Comparison of ENCODE assay signal across 16 cellular contexts in genomic region chr1:38062361-38063288, GRCh38. TPM values are rescaled to one million over a fixed set of nuclear protein-coding genes. Genes with fewer than 3 reads are reported as not detected.
DNase-seq lines count a peak whose midpoint lies in the region; ATAC-seq and TF ChIP-seq lines count a peak whose summit lies in the region.
"Had no signal": no experiment of that assay in that cellular context is flagged by ENCODE, and none has a peak within 500 bp of the region (broad histone marks: within the 10 kb centered on the region; RNA-seq: fewer than 3 reads in every experiment).

No MANE protein-coding gene starts in this region.

- TF ChIP-seq POLR2A in heart left ventricle (IDR thresholded peaks at IDR 0.05), result no peak

- H3K4me3 Mint-ChIP-seq in activated B cell treated with CpG ODN at 0.5 μM for 24 hours, result peak overlapping the region; percentile 61
- H3K4me3 Mint-ChIP-seq: neural crest cell had no signal

- no peaks in the 10 kb centered on the region for H3K36me3 ChIP-seq in heart left ventricle
- H3K36me3 ChIP-seq: suprapubic skin had no signal

- 80 to 83% (median 81%) methylated on average over 6 of the region's 6 CpGs for WGBS in heart left ventricle, 4 donors

- peaks cover 30% of the 10 kb centered on the region for H3K4me1 Mint-ChIP-seq in activated B cell treated with CpG ODN at 0.5 μM for 24 hours

- POLR2A ChIA-PET in activated B cell treated with CpG ODN at 0.5 μM for 24 hours (lab: Charles Lee), result interaction anchor here (0.5 to 2.0 kb wide), 13 partner anchors 10 to 516 kb away, joined by 3 to 19 read pairs (median 7); partner anchors contain the start of genes POU3F1 and UTP11

- H3K9me3 Mint-ChIP-seq in activated B cell treated with CpG ODN at 0.5 μM for 24 hours, result no peaks in the 10 kb centered on the region
- H3K9me3 Mint-ChIP-seq: neural crest cell had no signal

- peaks cover 0 to 6% (median 0%) of the 10 kb centered on the region in 9 donors for H3K27me3 ChIP-seq in heart left ventricle
- H3K27me3 ChIP-seq: suprapubic skin had no signal

- no peak overlapping the region for H3K4me3 ChIP-seq in heart left ventricle
- H3K4me3 ChIP-seq: suprapubic skin had no signal

- ATAC-seq in activated B cell treated with CpG ODN at 0.5 μM for 24 hours (ENCODE audit: low read depth), result no peak
- ATAC-seq in GM19452 (IDR thresholded peaks at IDR 0.05; ENCODE audit: unreplicated experiment), result no peak
- no peak for ATAC-seq in heart left ventricle
- no peak for ATAC-seq in GM21529 (IDR thresholded peaks at IDR 0.05; ENCODE audit: unreplicated experiment)
- ATAC-seq in GM18870 (IDR thresholded peaks at IDR 0.05; ENCODE audit: unreplicated experiment), result no peak
- ATAC-seq: right cardiac atrium had no signal

- CTCF ChIA-PET in activated B cell treated with CpG ODN at 0.5 μM for 24 hours (lab: Charles Lee), result interaction anchor here (0.9 to 1.9 kb wide), 3 partner anchors 10 to 26 kb away, joined by 3 to 17 read pairs (median 4); partner anchors contain the start of gene POU3F1

- intact Hi-C loops in activated B cell treated with CpG ODN at 0.5 μM for 24 hours (cut with micrococcal nuclease), result loop anchor here (1.0 to 5.0 kb wide), 2 partner anchors 9 to 90 kb away; no protein-coding TSS in a partner anchor
- intact Hi-C loops in heart left ventricle (cut with DNase I), result no loop called here

- TF ChIP-seq CTCF in activated B cell treated with CpG ODN at 0.5 μM for 24 hours (IDR thresholded peaks at IDR 0.05) (no peak), heart left ventricle (IDR thresholded peaks at IDR 0.05) (no peak)

- no peaks in the 10 kb centered on the region for H3K36me3 Mint-ChIP-seq in activated B cell treated with CpG ODN at 0.5 μM for 24 hours (ENCODE audit: low read depth)

- H3K4me1 ChIP-seq in heart left ventricle, result no peaks in the 10 kb centered on the region

- H3K27ac ChIP-seq in heart left ventricle, result no peak overlapping the region
- H3K27ac ChIP-seq: suprapubic skin had no signal

- peak overlapping the region; percentile 88 for H3K27ac Mint-ChIP-seq in activated B cell treated with CpG ODN at 0.5 μM for 24 hours

- no peaks in the 10 kb centered on the region for H3K9me3 ChIP-seq in heart left ventricle
- H3K9me3 ChIP-seq: suprapubic skin had no signal

- H3K27me3 Mint-ChIP-seq in activated B cell treated with CpG ODN at 0.5 μM for 24 hours, result no peaks in the 10 kb centered on the region

- DNase-seq in COR-L47 (lab: John Stamatoyannopoulos, UW) (peak; percentile 94), NCI-H1417 (lab: John Stamatoyannopoulos, UW) (peak; percentile 83 to 96 (median 87)), NCI-H2227 treated with DMSO at 0.1 percent for 48 hours (lab: John Stamatoyannopoulos, UW) (peak; percentile 68), activated B cell treated with CpG ODN at 0.5 μM for 24 hours (no peak), heart left ventricle (no peak)
- DNase-seq: activated naive CD4-positive, alpha-beta T cell; cortex of kidney; DMS53; islet precursor cell; mesenchymal stem cell; right cardiac atrium had no signal

RNA-seq across cellular contexts. Expression of gene POU3F1, which starts 16.0 kb away (rescaled TPM):
- total RNA-seq in activated B cell treated with CpG ODN at 0.5 μM for 24 hours (6.1 and 6.2 TPM in 2 replicates), heart left ventricle (under 1 TPM in 2 of 9 donors, not detected in 7; 0.17 to 0.18 TPM)
- polyA plus RNA-seq in heart left ventricle, result not detected

RNA-seq across cellular contexts. Expression of gene UTP11, which starts 50.1 kb away (rescaled TPM):
- 26.1 and 28.6 TPM in 2 replicates for total RNA-seq in activated B cell treated with CpG ODN at 0.5 μM for 24 hours
- 10 to 100 TPM; 30.7 to 43.7 (median 36.5) TPM for total RNA-seq in heart left ventricle
- polyA plus RNA-seq in heart left ventricle, result 10 to 100 TPM; 36.2 to 51.6 TPM

RNA-seq across cellular contexts. Expression of gene FHL3, which starts 57.3 kb away (rescaled TPM):
- 1.4 and 1.6 TPM in 2 replicates for total RNA-seq in activated B cell treated with CpG ODN at 0.5 μM for 24 hours
- total RNA-seq in heart left ventricle, result 10 to 100 TPM in 6 of 9 donors, 1 to 10 TPM in 3; 4.6 to 27.0 (median 11.3) TPM
- 10 to 100 TPM; 13.7 to 15.4 TPM for polyA plus RNA-seq in heart left ventricle

Comparison
In these comparisons a context has a peak if more than half of its experiments do, and no peak if none do; other contexts are left out.
1. DNase-seq: peak in COR-L47 (single experiment), NCI-H1417 (3 of 3) and NCI-H2227 treated with DMSO at 0.1 percent for 48 hours (single experiment); none in activated B cell treated with CpG ODN at 0.5 μM for 24 hours (single experiment) and heart left ventricle (0 of 5).